9 cellular contexts compared by ENCODE assay signal in genomic region chr3:72657666-72658065, GRCh38.
A peak's percentile ranks its signal among the peaks of the same experiment; 100 is the strongest.
DNase-seq lines count a peak whose midpoint lies in the region; ATAC-seq and TF ChIP-seq lines count a peak whose summit lies in the region.
"Had no signal": no experiment of that assay in that cellular context is flagged by ENCODE, and none has a peak within 500 bp of the region (broad histone marks: within the 10 kb centered on the region; RNA-seq: fewer than 3 reads in every experiment).

No MANE protein-coding gene starts in this region.

- peak; percentile 68 for ATAC-seq in HG03378 (IDR thresholded peaks at IDR 0.05; ENCODE audit: unreplicated experiment)
- ATAC-seq in HG02981 (IDR thresholded peaks at IDR 0.05; ENCODE audit: unreplicated experiment), result no peak
- no peak for ATAC-seq in HG03280 (IDR thresholded peaks at IDR 0.05; ENCODE audit: unreplicated experiment)

- CTCF ChIA-PET in Calu3 (lab: Charles Lee), result no interaction called here

- intact Hi-C loops in Calu3 (cut with micrococcal nuclease; ENCODE audit: unreplicated experiment), result no loop called here
- intact Hi-C loops in activated CD4-positive, alpha-beta T cell treated with anti-CD3 and anti-CD28 coated beads, Interleukin-2, amount 10 ng/mL, durations not matched to agents 24 days and 14 days (cut with micrococcal nuclease), result no loop called here

- TF ChIP-seq CTCF in Calu3 (IDR thresholded peaks at IDR 0.05; ENCODE audit: unreplicated experiment), result no peak

- DNase-seq in Calu3 (peak; percentile 5), glomerular visceral epithelial cell (ENCODE audit: extremely low spot score) (peak; percentile 58), NCI-H1048 (lab: John Stamatoyannopoulos, UW) (no peak), NOMO-1 treated with DMSO at 0.1 percent for 48 hours (lab: John Stamatoyannopoulos, UW; ENCODE audit: unreplicated experiment) (no peak)
- peak; percentile 72 for DNase-seq in activated CD4-positive, alpha-beta T cell treated with anti-CD3 and anti-CD28 coated beads, Interleukin-2, amount 10 ng/mL, durations not matched to agents 24 days and 14 days
- DNase-seq: IMR-90 had no signal

- H3K9me3 Mint-ChIP-seq in Calu3 (ENCODE audit: low read depth, unreplicated experiment), result no peaks in the 10 kb centered on the region
- no peaks in the 10 kb centered on the region for H3K9me3 Mint-ChIP-seq in activated CD4-positive, alpha-beta T cell treated with anti-CD3 and anti-CD28 coated beads, Interleukin-2, amount 10 ng/mL, durations not matched to agents 24 days and 14 days

- no peaks in the 10 kb centered on the region for H3K27me3 Mint-ChIP-seq in Calu3 (ENCODE audit: unreplicated experiment)
- peaks cover 4% of the 10 kb centered on the region for H3K27me3 Mint-ChIP-seq in activated CD4-positive, alpha-beta T cell treated with anti-CD3 and anti-CD28 coated beads, Interleukin-2, amount 10 ng/mL, durations not matched to agents 24 days and 14 days

- no peak overlapping the region for H3K27ac Mint-ChIP-seq in Calu3 (ENCODE audit: unreplicated experiment)
- H3K27ac Mint-ChIP-seq in activated CD4-positive, alpha-beta T cell treated with anti-CD3 and anti-CD28 coated beads, Interleukin-2, amount 10 ng/mL, durations not matched to agents 24 days and 14 days, result no peak overlapping the region

- no TSS peak for BruUV-seq in Calu3 (replicated peaks; lab: Mats Ljungman, UMichigan)

- H3K36me3 Mint-ChIP-seq in Calu3 (ENCODE audit: insufficient read depth, unreplicated experiment), result peaks cover 7% of the 10 kb centered on the region
- H3K36me3 Mint-ChIP-seq in activated CD4-positive, alpha-beta T cell treated with anti-CD3 and anti-CD28 coated beads, Interleukin-2, amount 10 ng/mL, durations not matched to agents 24 days and 14 days (ENCODE audit: low read depth), result no peaks in the 10 kb centered on the region

- peaks cover 24% of the 10 kb centered on the region for H3K4me1 Mint-ChIP-seq in Calu3 (ENCODE audit: low read depth, unreplicated experiment)
- peaks cover 14% of the 10 kb centered on the region for H3K4me1 Mint-ChIP-seq in activated CD4-positive, alpha-beta T cell treated with anti-CD3 and anti-CD28 coated beads, Interleukin-2, amount 10 ng/mL, durations not matched to agents 24 days and 14 days

- no peak overlapping the region for H3K4me3 Mint-ChIP-seq in Calu3 (ENCODE audit: low read depth, unreplicated experiment)
- H3K4me3 Mint-ChIP-seq in activated CD4-positive, alpha-beta T cell treated with anti-CD3 and anti-CD28 coated beads, Interleukin-2, amount 10 ng/mL, durations not matched to agents 24 days and 14 days, result no peak overlapping the region

Comparison
In these comparisons a context has a peak if more than half of its experiments do, and no peak if none do; other contexts are left out.
1. DNase-seq: peak in Calu3 (single experiment), activated CD4-positive, alpha-beta T cell treated with anti-CD3 and anti-CD28 coated beads, Interleukin-2, amount 10 ng/mL, durations not matched to agents 24 days and 14 days (single experiment) and glomerular visceral epithelial cell (single experiment); none in NCI-H1048 (single experiment) and NOMO-1 treated with DMSO at 0.1 percent for 48 hours (single experiment).